In the genomic region with DNA sequence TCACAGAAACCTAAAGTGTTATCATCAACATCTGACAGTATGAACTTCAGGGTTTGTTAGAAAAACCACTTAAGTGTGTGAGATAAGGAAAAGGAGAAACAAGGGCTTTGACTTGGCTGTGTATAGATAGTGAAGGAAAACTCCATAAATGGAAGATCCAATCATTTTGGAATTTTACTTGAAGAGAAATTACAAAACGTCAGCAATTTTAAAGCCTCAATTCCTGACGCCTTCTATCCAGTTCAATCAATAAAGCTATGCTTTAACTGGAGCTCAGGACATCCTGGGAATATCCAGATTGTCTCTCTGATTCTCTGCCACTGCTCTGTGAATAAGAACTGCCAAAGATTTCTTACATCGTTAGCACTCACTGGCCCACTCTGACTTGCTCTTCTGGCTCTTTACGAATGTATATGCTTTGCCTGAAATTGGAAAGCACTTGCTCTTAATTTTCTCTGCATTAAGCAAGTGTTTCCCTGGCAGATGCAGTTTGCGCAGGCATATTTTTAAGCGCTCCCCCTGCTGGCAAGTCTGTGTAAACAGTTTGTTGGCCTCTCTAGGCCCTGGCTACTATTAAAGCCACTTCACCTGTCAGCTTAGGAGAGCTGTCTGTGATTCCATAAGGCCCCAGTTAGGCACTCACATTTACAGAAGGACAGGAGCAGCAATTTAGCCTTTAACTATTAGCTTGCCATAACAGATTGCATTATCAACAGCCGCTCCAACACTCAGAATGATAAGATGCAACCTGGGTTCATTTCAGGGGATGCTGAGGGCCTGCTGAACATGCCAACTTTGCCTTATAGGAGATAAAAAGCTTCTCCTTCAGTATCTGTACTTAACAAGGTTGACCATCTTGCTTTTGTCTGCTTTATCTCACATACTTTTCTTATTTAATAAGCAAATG, we compare ENCODE assay signal across 8 cellular contexts.
DNase-seq lines count a peak whose midpoint lies in the region; ATAC-seq and TF ChIP-seq lines count a peak whose summit lies in the region.

No MANE protein-coding gene starts in this region.

- no peak overlapping the region for H3K4me3 Mint-ChIP-seq in WTC11

- no peaks in the 10 kb centered on the region for H3K36me3 Mint-ChIP-seq in WTC11

- H3K27me3 Mint-ChIP-seq in WTC11 (ENCODE audit: low read depth), result no peaks in the 10 kb centered on the region

- DNase-seq in SKM-1 treated with dmso at 0.1 percent for 144 hours (lab: John Stamatoyannopoulos, UW; ENCODE audit: unreplicated experiment), result peak; percentile 31
- DNase-seq in SKM-1 (lab: John Stamatoyannopoulos, UW; ENCODE audit: unreplicated experiment), result no peak
- peak; percentile 24 for DNase-seq in NCI-H2029 (lab: John Stamatoyannopoulos, UW)
- peak; percentile 50 for DNase-seq in WTC11 (ENCODE audit: low spot score)
- peak; percentile 31 for DNase-seq in effector CD4-positive, alpha-beta T cell
- DNase-seq in medulla oblongata (ENCODE audit: extremely low spot score), result peak; percentile 41
- DNase-seq in superior temporal gyrus (ENCODE audit: extremely low spot score), result peak; percentile 62

- H3K27ac Mint-ChIP-seq in WTC11, result no peak overlapping the region

- POLR2A ChIA-PET in WTC11 (lab: Charles Lee), result no interaction called here

- CTCF ChIA-PET in WTC11 (lab: Charles Lee), result interaction anchor here (0.7 to 1.5 kb wide), 9 partner anchors 10 to 612 kb away, joined by 3 to 10 read pairs (median 5); no protein-coding TSS in a partner anchor

- TF ChIP-seq CTCF in WTC11 (IDR thresholded peaks at IDR 0.05), result peak; percentile 41; the same call in 1 of the 2 replicates

- ATAC-seq in HG02852 (IDR thresholded peaks at IDR 0.05; ENCODE audit: unreplicated experiment), result peak; percentile 97
- ATAC-seq in WTC11, result peak; percentile 75

- no peaks in the 10 kb centered on the region for H3K9me3 Mint-ChIP-seq in WTC11

- no peaks in the 10 kb centered on the region for H3K4me1 Mint-ChIP-seq in WTC11

TF ChIP-seq in WTC11, 78 proteins besides CTCF, POLR2A, EP300 and RAD21:
- TF ChIP-seq, protein P1, sequence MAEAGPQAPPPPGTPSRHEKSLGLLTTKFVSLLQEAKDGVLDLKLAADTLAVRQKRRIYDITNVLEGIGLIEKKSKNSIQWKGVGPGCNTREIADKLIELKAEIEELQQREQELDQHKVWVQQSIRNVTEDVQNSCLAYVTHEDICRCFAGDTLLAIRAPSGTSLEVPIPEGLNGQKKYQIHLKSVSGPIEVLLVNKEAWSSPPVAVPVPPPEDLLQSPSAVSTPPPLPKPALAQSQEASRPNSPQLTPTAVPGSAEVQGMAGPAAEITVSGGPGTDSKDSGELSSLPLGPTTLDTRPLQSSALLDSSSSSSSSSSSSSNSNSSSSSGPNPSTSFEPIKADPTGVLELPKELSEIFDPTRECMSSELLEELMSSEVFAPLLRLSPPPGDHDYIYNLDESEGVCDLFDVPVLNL (CRISPR knock-in tag; IDR thresholded peaks at IDR 0.05; ENCODE audit: borderline replicate concordance, low read depth), result no peak
- TF ChIP-seq, protein P2, sequence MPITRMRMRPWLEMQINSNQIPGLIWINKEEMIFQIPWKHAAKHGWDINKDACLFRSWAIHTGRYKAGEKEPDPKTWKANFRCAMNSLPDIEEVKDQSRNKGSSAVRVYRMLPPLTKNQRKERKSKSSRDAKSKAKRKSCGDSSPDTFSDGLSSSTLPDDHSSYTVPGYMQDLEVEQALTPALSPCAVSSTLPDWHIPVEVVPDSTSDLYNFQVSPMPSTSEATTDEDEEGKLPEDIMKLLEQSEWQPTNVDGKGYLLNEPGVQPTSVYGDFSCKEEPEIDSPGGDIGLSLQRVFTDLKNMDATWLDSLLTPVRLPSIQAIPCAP (CRISPR knock-in tag; IDR thresholded peaks at IDR 0.05), result no peak
- no peak for TF ChIP-seq ZNF317 (CRISPR knock-in tag; IDR thresholded peaks at IDR 0.05; ENCODE audit: borderline replicate concordance, low read depth)
- TF ChIP-seq, protein P3, sequence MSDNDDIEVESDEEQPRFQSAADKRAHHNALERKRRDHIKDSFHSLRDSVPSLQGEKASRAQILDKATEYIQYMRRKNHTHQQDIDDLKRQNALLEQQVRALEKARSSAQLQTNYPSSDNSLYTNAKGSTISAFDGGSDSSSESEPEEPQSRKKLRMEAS (CRISPR knock-in tag; IDR thresholded peaks at IDR 0.05), result no peak
- TF ChIP-seq RELA (CRISPR knock-in tag; IDR thresholded peaks at IDR 0.05; ENCODE audit: borderline replicate concordance), result no peak
- no peak for TF ChIP-seq NFE2L1 (CRISPR knock-in tag; IDR thresholded peaks at IDR 0.05)
- TF ChIP-seq, protein P4, sequence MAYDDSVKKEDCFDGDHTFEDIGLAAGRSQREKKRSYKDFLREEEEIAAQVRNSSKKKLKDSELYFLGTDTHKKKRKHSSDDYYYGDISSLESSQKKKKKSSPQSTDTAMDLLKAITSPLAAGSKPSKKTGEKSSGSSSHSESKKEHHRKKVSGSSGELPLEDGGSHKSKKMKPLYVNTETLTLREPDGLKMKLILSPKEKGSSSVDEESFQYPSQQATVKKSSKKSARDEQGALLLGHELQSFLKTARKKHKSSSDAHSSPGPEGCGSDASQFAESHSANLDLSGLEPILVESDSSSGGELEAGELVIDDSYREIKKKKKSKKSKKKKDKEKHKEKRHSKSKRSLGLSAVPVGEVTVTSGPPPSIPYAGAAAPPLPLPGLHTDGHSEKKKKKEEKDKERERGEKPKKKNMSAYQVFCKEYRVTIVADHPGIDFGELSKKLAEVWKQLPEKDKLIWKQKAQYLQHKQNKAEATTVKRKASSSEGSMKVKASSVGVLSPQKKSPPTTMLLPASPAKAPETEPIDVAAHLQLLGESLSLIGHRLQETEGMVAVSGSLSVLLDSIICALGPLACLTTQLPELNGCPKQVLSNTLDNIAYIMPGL (CRISPR knock-in tag; IDR thresholded peaks at IDR 0.05), result no peak
- TF ChIP-seq, protein P5, sequence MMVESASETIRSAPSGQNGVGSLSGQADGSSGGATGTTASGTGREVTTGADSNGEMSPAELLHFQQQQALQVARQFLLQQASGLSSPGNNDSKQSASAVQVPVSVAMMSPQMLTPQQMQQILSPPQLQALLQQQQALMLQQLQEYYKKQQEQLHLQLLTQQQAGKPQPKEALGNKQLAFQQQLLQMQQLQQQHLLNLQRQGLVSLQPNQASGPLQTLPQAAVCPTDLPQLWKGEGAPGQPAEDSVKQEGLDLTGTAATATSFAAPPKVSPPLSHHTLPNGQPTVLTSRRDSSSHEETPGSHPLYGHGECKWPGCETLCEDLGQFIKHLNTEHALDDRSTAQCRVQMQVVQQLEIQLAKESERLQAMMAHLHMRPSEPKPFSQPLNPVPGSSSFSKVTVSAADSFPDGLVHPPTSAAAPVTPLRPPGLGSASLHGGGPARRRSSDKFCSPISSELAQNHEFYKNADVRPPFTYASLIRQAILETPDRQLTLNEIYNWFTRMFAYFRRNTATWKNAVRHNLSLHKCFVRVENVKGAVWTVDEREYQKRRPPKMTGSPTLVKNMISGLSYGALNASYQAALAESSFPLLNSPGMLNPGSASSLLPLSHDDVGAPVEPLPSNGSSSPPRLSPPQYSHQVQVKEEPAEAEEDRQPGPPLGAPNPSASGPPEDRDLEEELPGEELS (CRISPR knock-in tag; IDR thresholded peaks at IDR 0.05), result no peak
- no peak for TF ChIP-seq OVOL2 (CRISPR knock-in tag; IDR thresholded peaks at IDR 0.05; ENCODE audit: borderline replicate concordance)
- TF ChIP-seq TEAD4 (CRISPR knock-in tag; IDR thresholded peaks at IDR 0.05), result no peak
- no peak for TF ChIP-seq JUN (CRISPR knock-in tag; IDR thresholded peaks at IDR 0.05)
- no peak for TF ChIP-seq NFATC4 (CRISPR knock-in tag; IDR thresholded peaks at IDR 0.05)
- no peak for TF ChIP-seq PRRX2 (CRISPR knock-in tag; IDR thresholded peaks at IDR 0.05)
- TF ChIP-seq, protein P6, sequence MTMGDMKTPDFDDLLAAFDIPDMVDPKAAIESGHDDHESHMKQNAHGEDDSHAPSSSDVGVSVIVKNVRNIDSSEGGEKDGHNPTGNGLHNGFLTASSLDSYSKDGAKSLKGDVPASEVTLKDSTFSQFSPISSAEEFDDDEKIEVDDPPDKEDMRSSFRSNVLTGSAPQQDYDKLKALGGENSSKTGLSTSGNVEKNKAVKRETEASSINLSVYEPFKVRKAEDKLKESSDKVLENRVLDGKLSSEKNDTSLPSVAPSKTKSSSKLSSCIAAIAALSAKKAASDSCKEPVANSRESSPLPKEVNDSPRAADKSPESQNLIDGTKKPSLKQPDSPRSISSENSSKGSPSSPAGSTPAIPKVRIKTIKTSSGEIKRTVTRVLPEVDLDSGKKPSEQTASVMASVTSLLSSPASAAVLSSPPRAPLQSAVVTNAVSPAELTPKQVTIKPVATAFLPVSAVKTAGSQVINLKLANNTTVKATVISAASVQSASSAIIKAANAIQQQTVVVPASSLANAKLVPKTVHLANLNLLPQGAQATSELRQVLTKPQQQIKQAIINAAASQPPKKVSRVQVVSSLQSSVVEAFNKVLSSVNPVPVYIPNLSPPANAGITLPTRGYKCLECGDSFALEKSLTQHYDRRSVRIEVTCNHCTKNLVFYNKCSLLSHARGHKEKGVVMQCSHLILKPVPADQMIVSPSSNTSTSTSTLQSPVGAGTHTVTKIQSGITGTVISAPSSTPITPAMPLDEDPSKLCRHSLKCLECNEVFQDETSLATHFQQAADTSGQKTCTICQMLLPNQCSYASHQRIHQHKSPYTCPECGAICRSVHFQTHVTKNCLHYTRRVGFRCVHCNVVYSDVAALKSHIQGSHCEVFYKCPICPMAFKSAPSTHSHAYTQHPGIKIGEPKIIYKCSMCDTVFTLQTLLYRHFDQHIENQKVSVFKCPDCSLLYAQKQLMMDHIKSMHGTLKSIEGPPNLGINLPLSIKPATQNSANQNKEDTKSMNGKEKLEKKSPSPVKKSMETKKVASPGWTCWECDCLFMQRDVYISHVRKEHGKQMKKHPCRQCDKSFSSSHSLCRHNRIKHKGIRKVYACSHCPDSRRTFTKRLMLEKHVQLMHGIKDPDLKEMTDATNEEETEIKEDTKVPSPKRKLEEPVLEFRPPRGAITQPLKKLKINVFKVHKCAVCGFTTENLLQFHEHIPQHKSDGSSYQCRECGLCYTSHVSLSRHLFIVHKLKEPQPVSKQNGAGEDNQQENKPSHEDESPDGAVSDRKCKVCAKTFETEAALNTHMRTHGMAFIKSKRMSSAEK (CRISPR knock-in tag; IDR thresholded peaks at IDR 0.05; ENCODE audit: borderline replicate concordance), result no peak
